11 cellular contexts compared by ENCODE assay signal in the genomic region with DNA sequence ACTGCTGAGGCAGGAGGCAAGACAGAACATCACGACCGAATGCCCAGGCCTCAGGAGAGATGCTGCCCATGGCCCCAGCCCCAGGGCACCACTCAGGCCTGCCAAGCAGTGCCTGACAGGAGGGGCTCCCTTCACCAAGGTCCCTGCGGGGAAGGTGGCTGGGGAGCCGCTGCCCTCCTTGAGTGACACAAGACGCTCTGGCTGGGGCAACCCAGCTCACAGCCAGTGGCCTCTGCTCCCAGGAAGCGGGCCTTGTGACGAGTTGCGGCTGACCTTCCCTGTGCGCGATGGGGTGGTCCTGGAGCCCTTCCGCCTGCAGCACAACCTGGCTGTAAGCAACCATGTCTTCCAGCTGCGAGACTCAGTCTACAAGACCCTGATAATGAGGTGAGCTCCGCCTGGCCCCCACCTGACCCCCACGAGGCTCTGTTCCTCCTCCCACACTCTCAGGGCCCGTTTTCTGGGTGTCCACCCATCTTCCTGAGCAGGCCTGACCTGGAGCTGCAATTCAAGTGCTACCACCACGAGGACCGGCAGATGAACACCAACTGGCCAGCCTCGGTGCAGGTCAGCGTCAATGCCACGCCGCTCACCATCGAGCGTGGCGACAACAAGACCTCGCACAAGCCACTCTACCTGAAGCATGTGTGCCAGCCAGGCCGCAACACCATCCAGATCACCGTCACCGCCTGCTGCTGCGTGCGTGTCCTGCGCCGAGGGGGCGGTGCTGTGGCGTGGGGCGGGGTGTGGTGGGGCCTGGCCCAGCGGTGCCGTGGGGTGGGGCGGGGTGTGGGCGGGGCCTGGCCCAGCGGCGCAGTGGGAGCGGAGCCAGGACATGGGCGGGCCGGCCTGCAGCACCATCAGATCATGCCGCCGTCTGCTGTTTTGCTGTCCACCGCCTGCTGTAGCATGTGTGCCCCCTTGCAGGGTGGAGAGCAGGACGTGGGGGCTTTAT. TPM values are rescaled to one million over a fixed set of nuclear protein-coding genes. Genes with fewer than 3 reads are reported as not detected.
DNase-seq lines count a peak whose midpoint lies in the region; ATAC-seq and TF ChIP-seq lines count a peak whose summit lies in the region.
"Had no signal": no experiment of that assay in that cellular context is flagged by ENCODE, and none has a peak within 500 bp of the region (broad histone marks: within the 10 kb centered on the region; RNA-seq: fewer than 3 reads in every experiment).

No MANE protein-coding gene starts in this region.

- H3K27ac ChIP-seq in gastroesophageal sphincter = peak overlapping the region in 3 of 4 donors; percentile 22 to 76 (median 42)
- H3K27ac ChIP-seq in rectal smooth muscle tissue (ENCODE audit: low read depth, low read length) = peak overlapping the region; percentile 65
- H3K27ac ChIP-seq: HL-60 had no signal

- H3K4me1 ChIP-seq in BE2C (peaks cover 9% of the 10 kb centered on the region), gastroesophageal sphincter (peaks cover 0 to 33% (median 11%) of the 10 kb centered on the region in 3 donors), rectal smooth muscle tissue (ENCODE audit: control insufficient read depth, insufficient read depth, low read length) (peaks cover 12% of the 10 kb centered on the region)

- TF ChIP-seq POLR2A in gastroesophageal sphincter (IDR thresholded peaks at IDR 0.05) = no peak

- ATAC-seq in gastroesophageal sphincter = peak; percentile 67
- ATAC-seq: effector memory CD8-positive, alpha-beta T cell had no signal

- H3K36me3 ChIP-seq in BE2C (peaks cover 15% of the 10 kb centered on the region), gastroesophageal sphincter (peaks cover 0 to 98% of the 10 kb centered on the region in 2 donors), rectal smooth muscle tissue (ENCODE audit: control insufficient read depth, insufficient read depth, low read length) (peaks cover 53% of the 10 kb centered on the region)

- H3K4me3 ChIP-seq in BE2C (ENCODE audit: low read depth, low read length) (peak overlapping the region; percentile 31), gastroesophageal sphincter (peak overlapping the region in 1 of 2 donors; percentile 11), rectal smooth muscle tissue (ENCODE audit: low read length) (peak overlapping the region; percentile 6)

- H3K9ac ChIP-seq in rectal smooth muscle tissue (ENCODE audit: low read length) = peak overlapping the region; percentile 42

- no peaks in the 10 kb centered on the region for H3K9me3 ChIP-seq in BE2C
- H3K9me3 ChIP-seq in gastroesophageal sphincter = no peaks in the 10 kb centered on the region

- TF ChIP-seq CTCF in BE2C (IDR thresholded peaks at IDR 0.05; ENCODE audit: low read depth, low read length) (no peak), gastroesophageal sphincter (IDR thresholded peaks at IDR 0.05) (no peak)

- no peak for TF ChIP-seq EP300 in gastroesophageal sphincter (IDR thresholded peaks at IDR 0.05)

- DNase-seq in BE2C (peak; percentile 95), T1000 (lab: John Stamatoyannopoulos, UW) (peak; percentile 39), RKO (ENCODE audit: low spot score) (no peak), SIG-M5 (lab: John Stamatoyannopoulos, UW) (no peak), cerebellum (ENCODE audit: low spot score) (no peak), nucleus accumbens (lab: John Stamatoyannopoulos, UW) (no peak)
- DNase-seq: activated T-cell treated with anti-CD3 and anti-CD28 coated beads for 4 hours; effector memory CD8-positive, alpha-beta T cell had no signal

- H3K27me3 ChIP-seq in BE2C (no peaks in the 10 kb centered on the region), gastroesophageal sphincter (no peaks in the 10 kb centered on the region), rectal smooth muscle tissue (ENCODE audit: control insufficient read depth, insufficient read depth, low read length) (no peaks in the 10 kb centered on the region)

- WGBS in gastroesophageal sphincter (ENCODE audit: low coverage in 1 of 2), 2 donors = 47% methylated on average over 5 of the region's 48 CpGs; no CpG with 5 or more reads in 1 of the 2 donors

RNA-seq across cellular contexts. Expression of a gene that starts 12.8 kb away (rescaled TPM):
- 117 TPM for polyA plus RNA-seq in BE2C (2012; ENCODE audit: insufficient read depth, insufficient read length, low read depth)
- total RNA-seq in gastroesophageal sphincter (10 to 100 TPM; 12.7 to 28.0 (median 20.5) TPM), cerebellum (24.6 TPM)

RNA-seq across cellular contexts. Expression of a gene that starts 35.0 kb away (rescaled TPM):
- polyA plus RNA-seq in BE2C (2012; ENCODE audit: insufficient read depth, insufficient read length, low read depth) = 1,732 TPM
- total RNA-seq in gastroesophageal sphincter (1,000 to 10,000 TPM; 1,097 to 2,167 (median 1,431) TPM), cerebellum (764 TPM)

Comparison
In these comparisons a context has a peak if more than half of its experiments do, and no peak if none do; other contexts are left out.
1. DNase-seq: peak in BE2C (single experiment) and T1000 (single experiment); none in RKO (single experiment), SIG-M5 (single experiment), cerebellum (single experiment) and nucleus accumbens (0 of 56).